ENCODE assay signal across 7 cellular contexts in the genomic region with DNA sequence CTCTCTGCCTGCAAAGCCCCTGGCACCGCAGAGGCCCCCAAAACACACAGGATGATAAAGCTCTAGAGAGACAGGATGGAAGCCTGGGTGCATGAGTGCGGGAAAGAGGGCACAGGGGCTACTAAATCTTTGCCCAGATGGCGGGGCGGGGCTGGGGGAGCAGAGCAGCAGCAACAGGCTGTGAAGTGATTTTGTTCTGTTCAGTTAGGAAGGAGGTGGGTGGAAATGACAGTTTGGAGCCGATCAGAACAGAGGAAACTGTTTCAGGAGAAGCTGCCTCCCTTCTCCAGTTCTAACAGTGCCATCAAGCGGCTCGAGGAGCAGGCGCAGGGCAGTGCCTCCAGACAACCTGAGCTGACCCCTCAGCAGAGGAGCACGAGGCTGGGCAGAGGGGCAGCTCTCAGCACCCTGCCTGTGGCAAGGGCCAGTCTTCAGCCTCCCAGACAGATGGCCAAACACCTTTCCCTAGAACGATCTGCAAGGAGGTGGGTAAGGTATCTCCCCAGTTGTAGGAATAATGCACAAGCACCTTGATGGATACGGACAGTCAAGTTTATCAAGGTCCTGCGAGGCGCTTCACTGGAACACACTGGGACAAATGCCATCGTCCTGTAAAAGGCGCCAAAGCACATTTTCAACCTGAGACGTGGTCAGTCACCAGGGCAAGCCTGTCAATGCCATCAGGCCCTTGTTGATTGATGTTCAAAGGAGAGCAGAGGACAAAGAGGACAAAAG. TPM values are rescaled to one million over a fixed set of nuclear protein-coding genes. Genes with fewer than 3 reads are reported as not detected.
DNase-seq lines count a peak whose midpoint lies in the region; ATAC-seq and TF ChIP-seq lines count a peak whose summit lies in the region.

No MANE protein-coding gene starts in this region.

- H3K9me3 Mint-ChIP-seq in immature natural killer cell = no peaks in the 10 kb centered on the region

- peak overlapping the region in 4 of 5 donors; percentile 27 to 66 (median 58) for H3K4me3 Mint-ChIP-seq in immature natural killer cell

- no peak for TF ChIP-seq POLR2A in spleen (IDR thresholded peaks at IDR 0.05)

- WGBS in spleen, 5 donors = 20 to 26% (median 24%) methylated on average over 15 to 16 of the region's 16 CpGs

- peak; percentile 84 to 96 (median 91) for TF ChIP-seq CTCF in spleen (IDR thresholded peaks at IDR 0.05 in 8 of 11, conservative IDR thresholded peaks at IDR 0.05 in 3 of 11)

- H3K4me1 ChIP-seq in spleen = peaks cover 19 to 49% (median 32%) of the 10 kb centered on the region in 6 donors

- H3K27ac ChIP-seq in spleen = peak overlapping the region; percentile 60 to 95 (median 82)

- H3K4me3 ChIP-seq in spleen = peak overlapping the region in 7 of 8 donors; percentile 3 to 58 (median 18)

- H3K36me3 ChIP-seq in spleen = no peaks in the 10 kb centered on the region

- H3K27ac Mint-ChIP-seq in immature natural killer cell = peak overlapping the region in 5 of 6 donors; percentile 10 to 83 (median 67)

- ATAC-seq in GM18498 (IDR thresholded peaks at IDR 0.05; ENCODE audit: unreplicated experiment) = peak; percentile 75
- ATAC-seq in HG03039 (IDR thresholded peaks at IDR 0.05; ENCODE audit: unreplicated experiment) = peak; percentile 46

- peak; percentile 86 for DNase-seq in NCI-H2107 (lab: John Stamatoyannopoulos, UW)
- peak; percentile 78 for DNase-seq in UCSD-AML1 (lab: John Stamatoyannopoulos, UW; ENCODE audit: unreplicated experiment)
- DNase-seq in brain pericyte (ENCODE audit: low read depth, low spot score) = peak; percentile 77
- DNase-seq in immature natural killer cell = peak; percentile 58 to 70 (median 61)
- peak; percentile 93 for DNase-seq in spleen

- peaks cover 10 to 12% of the 10 kb centered on the region in 2 donors for H3K4me1 Mint-ChIP-seq in immature natural killer cell

- H3K27me3 Mint-ChIP-seq in immature natural killer cell (ENCODE audit: low read depth in 3 of 3) = peaks cover 3 to 8% (median 3%) of the 10 kb centered on the region in 3 donors

- intact Hi-C loops in spleen (cut with DNase I; ENCODE audit: low total_unique reads) = loop anchor here (2.0 to 10.0 kb wide), 3 partner anchors 99 to 585 kb away; no protein-coding TSS in a partner anchor

- no peaks in the 10 kb centered on the region for H3K36me3 Mint-ChIP-seq in immature natural killer cell

- no peaks in the 10 kb centered on the region for H3K27me3 ChIP-seq in spleen (replicated peaks in 1 of 7)

- no peaks in the 10 kb centered on the region for H3K9me3 ChIP-seq in spleen

RNA-seq across cellular contexts. Expression of a gene that starts 44.9 kb away (rescaled TPM):
- polyA plus RNA-seq in immature natural killer cell (10 to 100 TPM; 23.6 to 32.4 (median 29.4) TPM), spleen (10 to 100 TPM; 46.6 to 56.8 (median 47.6) TPM)
- 10 to 100 TPM; 59.6 to 79.9 (median 68.9) TPM for total RNA-seq in spleen

Comparison
In these comparisons a context has a peak if more than half of its experiments do, and no peak if none do; other contexts are left out.
1. Peak in every context shown above with its lines: DNase-seq, ATAC-seq, H3K4me3 ChIP-seq and H3K27ac ChIP-seq.